Comparison of ENCODE assay signal across 11 cellular contexts in the genomic region with DNA sequence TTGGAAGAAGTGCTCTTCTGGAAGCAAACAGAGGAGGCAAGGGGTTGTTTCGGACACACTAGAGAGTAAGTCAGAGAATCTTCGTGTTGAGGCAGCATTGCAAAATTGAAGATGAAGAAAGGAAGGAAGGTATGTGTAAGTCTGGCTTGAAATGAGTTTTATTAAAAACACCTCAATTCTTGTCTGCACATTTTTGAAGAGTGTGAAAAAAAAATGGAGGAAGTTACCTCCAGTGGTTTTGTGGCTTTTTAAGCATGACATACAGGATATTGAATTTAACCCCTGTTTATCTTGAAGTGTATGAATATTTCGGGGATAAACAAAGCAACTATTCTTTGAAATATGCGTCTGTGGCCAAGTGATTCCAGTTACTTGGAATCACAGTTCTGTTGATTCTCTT.
DNase-seq lines count a peak whose midpoint lies in the region; ATAC-seq and TF ChIP-seq lines count a peak whose summit lies in the region.
"Had no signal": no experiment of that assay in that cellular context is flagged by ENCODE, and none has a peak within 500 bp of the region (broad histone marks: within the 10 kb centered on the region; RNA-seq: fewer than 3 reads in every experiment).

No MANE protein-coding gene starts in this region.

- TF ChIP-seq POLR2A in esophagus muscularis mucosa (IDR thresholded peaks at IDR 0.05; ENCODE audit: low read depth), result no peak

- peaks cover 10 to 50% (median 49%) of the 10 kb centered on the region in 4 donors for H3K4me1 ChIP-seq in esophagus muscularis mucosa

- no peaks in the 10 kb centered on the region for H3K27me3 ChIP-seq in esophagus muscularis mucosa
- H3K27me3 ChIP-seq: ascending aorta had no signal

- no peak for TF ChIP-seq EP300 in esophagus muscularis mucosa (IDR thresholded peaks at IDR 0.05)

- peak; percentile 51 for ATAC-seq in activated CD4-positive, alpha-beta T cell treated with anti-CD3 and anti-CD28 coated beads for 36 hours
- ATAC-seq in stimulated activated naive CD8-positive, alpha-beta T cell treated with anti-CD3 and anti-CD28 coated beads, Interleukin-15, Interleukin-2, amounts not matched to agents 100 U/mL and 50 U/mL, for 24 hours, result peak; percentile 26

- TF ChIP-seq CTCF in esophagus muscularis mucosa (IDR thresholded peaks at IDR 0.05), result no peak

- peak overlapping the region; percentile 91 for H3K4me3 Mint-ChIP-seq in activated CD4-positive, alpha-beta T cell treated with anti-CD3 and anti-CD28 coated beads for 36 hours

- no peaks in the 10 kb centered on the region for H3K9me3 Mint-ChIP-seq in activated CD4-positive, alpha-beta T cell treated with anti-CD3 and anti-CD28 coated beads for 36 hours (ENCODE audit: low read depth)

- H3K27ac ChIP-seq in SK-N-MC (peak overlapping the region; percentile 91), esophagus muscularis mucosa (replicated peaks in 1 of 4) (peak overlapping the region in 3 of 4 donors; percentile 83 to 89 (median 86))

- peak overlapping the region; percentile 88 for H3K27ac Mint-ChIP-seq in activated CD4-positive, alpha-beta T cell treated with anti-CD3 and anti-CD28 coated beads for 36 hours

- 46% methylated on average over 4 of the region's 4 CpGs for WGBS in esophagus muscularis mucosa

- H3K4me1 Mint-ChIP-seq in activated CD4-positive, alpha-beta T cell treated with anti-CD3 and anti-CD28 coated beads for 36 hours, result peaks cover 44% of the 10 kb centered on the region

- H3K9ac ChIP-seq in SK-N-MC (ENCODE audit: insufficient read length), result peak overlapping the region; percentile 37

- intact Hi-C loops in activated CD4-positive, alpha-beta T cell treated with anti-CD3 and anti-CD28 coated beads for 36 hours (cut with DNase I, micrococcal nuclease), result loop anchor here in 1 of 2 experiments (1.0 to 10.0 kb wide), 6 partner anchors 29 to 1366 kb away; a partner anchor contains a TSS
- intact Hi-C loops in esophagus muscularis mucosa (cut with DNase I), result loop anchor here (5.0 kb wide), 1 partner anchor 58 kb away; no protein-coding TSS in a partner anchor

- H3K4me3 ChIP-seq in SK-N-MC, result no peak overlapping the region
- H3K4me3 ChIP-seq in esophagus muscularis mucosa, result no peak overlapping the region

- H3K27me3 Mint-ChIP-seq in activated CD4-positive, alpha-beta T cell treated with anti-CD3 and anti-CD28 coated beads for 36 hours, result no peaks in the 10 kb centered on the region

- H3K9me3 ChIP-seq in SK-N-MC (ENCODE audit: low read depth, low read length), result no peaks in the 10 kb centered on the region
- no peaks in the 10 kb centered on the region for H3K9me3 ChIP-seq in esophagus muscularis mucosa
- H3K9me3 ChIP-seq: ascending aorta had no signal

- no peaks in the 10 kb centered on the region for H3K36me3 ChIP-seq in SK-N-MC (ENCODE audit: insufficient read depth, low read length)
- H3K36me3 ChIP-seq in esophagus muscularis mucosa, result no peaks in the 10 kb centered on the region
- H3K36me3 ChIP-seq: ascending aorta had no signal

- no peak for DNase-seq in activated CD4-positive, alpha-beta T cell treated with anti-CD3 and anti-CD28 coated beads for 36 hours
- no peak for DNase-seq in activated CD4-positive, alpha-beta T cell treated with anti-CD3 and anti-CD28 coated beads, Interleukin-2, amount 50 U/mL, for 1 hour
- DNase-seq in SK-N-MC (ENCODE audit: low read depth, low spot score) (no peak), esophagus muscularis mucosa (ENCODE audit: extremely low spot score) (no peak), AG08395 (ENCODE audit: low spot score) (no peak), D341Med (ENCODE audit: low spot score) (no peak), ureter (ENCODE audit: low spot score) (no peak)
- DNase-seq in stimulated activated naive CD8-positive, alpha-beta T cell treated with anti-CD3 and anti-CD28 coated beads, Interleukin-15, Interleukin-2, amounts not matched to agents 100 U/mL and 50 U/mL, for 24 hours, result no peak
- DNase-seq: NCI-H774, trophoblast cell had no signal

- H3K36me3 Mint-ChIP-seq in activated CD4-positive, alpha-beta T cell treated with anti-CD3 and anti-CD28 coated beads for 36 hours (ENCODE audit: low read depth), result peaks cover 28% of the 10 kb centered on the region

- POLR2A ChIA-PET in activated CD4-positive, alpha-beta T cell treated with anti-CD3 and anti-CD28 coated beads for 36 hours (lab: Charles Lee), result no interaction called here

- CTCF ChIA-PET in activated CD4-positive, alpha-beta T cell treated with anti-CD3 and anti-CD28 coated beads for 36 hours (lab: Charles Lee), result interaction anchor here (0.7 to 6.5 kb wide), 7 partner anchors 16 to 116 kb away, joined by 3 to 48 read pairs (median 5); no protein-coding TSS in a partner anchor
